22 cellular contexts compared by ENCODE assay signal in the genomic region with DNA sequence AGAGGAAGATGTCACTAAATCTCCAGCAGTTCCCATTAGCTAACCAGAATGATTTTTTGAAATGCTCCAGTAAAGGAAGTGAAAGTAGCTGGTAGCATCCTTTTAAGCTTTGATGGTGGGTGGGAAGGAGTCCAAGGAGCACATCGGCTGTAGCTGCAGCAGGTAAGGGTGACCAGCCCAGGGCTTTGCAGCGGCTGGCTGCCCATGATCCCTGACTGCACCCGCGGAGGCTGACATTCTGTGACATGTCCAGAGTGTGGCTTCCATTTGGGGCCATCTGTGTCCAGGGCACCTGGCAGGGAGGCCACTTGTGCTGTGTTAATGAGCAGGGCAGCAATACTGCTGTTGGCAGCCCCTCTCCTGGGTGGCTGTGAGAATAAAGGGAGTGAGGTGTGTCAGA.
DNase-seq lines count a peak whose midpoint lies in the region; FAIRE-seq lines count a peak whose summit lies in the region.
"Had no signal": no experiment of that assay in that cellular context is flagged by ENCODE, and none has a peak within 500 bp of the region (broad histone marks: within the 10 kb centered on the region; RNA-seq: fewer than 3 reads in every experiment).

No MANE protein-coding gene starts in this region.

- H3K4me3 ChIP-seq in small intestine (ENCODE audit: low read depth in 1 of 2, low read length in 2 of 2) = no peak overlapping the region
- H3K4me3 ChIP-seq in H7 (ENCODE audit: insufficient read depth, low read depth, low read length) = no peak overlapping the region
- H3K4me3 ChIP-seq: K562, thyroid gland had no signal

- DNase-seq in NCI-H2081 (lab: John Stamatoyannopoulos, UW) = peak; percentile 40 to 66
- DNase-seq in NCI-H2081 treated with DMSO at 0.1 percent for 48 hours (lab: John Stamatoyannopoulos, UW) = no peak
- peak; percentile 66 for DNase-seq in NCI-H1092 treated with DMSO at 0.1 percent for 48 hours (lab: John Stamatoyannopoulos, UW)
- peak; percentile 18 for DNase-seq in cerebellum (ENCODE audit: low spot score)
- DNase-seq in small intestine = peak; percentile 25
- no peak for DNase-seq in T-helper 1 cell
- no peak for DNase-seq in AG20443 (ENCODE audit: low spot score)
- no peak for DNase-seq in H7
- DNase-seq: activated CD4-positive, alpha-beta T cell treated with anti-CD3 and anti-CD28 coated beads, Interleukin-2, amount 10 ng/mL, durations not matched to agents 24 days and 14 days; CD8-positive, alpha-beta T cell; dermis blood vessel endothelial cell; GDM1; glutamatergic neuron; HFFc6; islet precursor cell; midbrain; NCI-H1694; NCI-H774; stimulated activated CD4-positive, alpha-beta T cell treated with anti-CD3 and anti-CD28 coated beads, Interleukin-4, amount 100 ng/mL, for 1 hour; thyroid gland had no signal

- H3K4me1 ChIP-seq in small intestine (ENCODE audit: control insufficient read depth in 2 of 2, insufficient read depth in 1 of 2, low read depth in 1 of 2, low read length in 1 of 2) = no peaks in the 10 kb centered on the region
- H3K4me1 ChIP-seq: thyroid gland had no signal

- no peak overlapping the region for H3K27ac ChIP-seq in small intestine (ENCODE audit: low read depth in 1 of 2, low read length in 1 of 2)
- H3K27ac ChIP-seq: thyroid gland had no signal

- no peak for FAIRE-seq in small intestine (lab: Jason Lieb, UNC)
- FAIRE-seq: A204.1, K562 had no signal

- WGBS in small intestine, 3 donors = 15 to 55% (median 37%) methylated on average over 4 of the region's 4 CpGs

- no peaks in the 10 kb centered on the region for H3K36me3 ChIP-seq in small intestine (ENCODE audit: control insufficient read depth in 2 of 2, insufficient read depth in 2 of 2, low read length in 2 of 2)
- H3K36me3 ChIP-seq in H7 (replicated peaks; ENCODE audit: control insufficient read depth, insufficient read depth, low read length) = no peaks in the 10 kb centered on the region
- H3K36me3 ChIP-seq: thyroid gland had no signal

- no peaks in the 10 kb centered on the region for H3K27me3 ChIP-seq in small intestine (ENCODE audit: control insufficient read depth in 2 of 2, insufficient read depth in 2 of 2, low read length in 2 of 2)
- no peaks in the 10 kb centered on the region for H3K27me3 ChIP-seq in H7 (ENCODE audit: control insufficient read depth, insufficient read depth, low read length)
- H3K27me3 ChIP-seq: thyroid gland had no signal

- no peaks in the 10 kb centered on the region for H3K9me3 ChIP-seq in small intestine (ENCODE audit: control insufficient read depth, low read depth)
- H3K9me3 ChIP-seq: thyroid gland had no signal

Comparison
In these comparisons a context has a peak if more than half of its experiments do, and no peak if none do; other contexts are left out.
1. DNase-seq: peak in NCI-H2081 (2 of 2), NCI-H1092 treated with DMSO at 0.1 percent for 48 hours (single experiment), cerebellum (single experiment) and small intestine (single experiment); none in NCI-H2081 treated with DMSO at 0.1 percent for 48 hours (single experiment), T-helper 1 cell (0 of 5), AG20443 (single experiment) and H7 (single experiment).